15 cellular contexts compared by ENCODE assay signal in the genomic region with DNA sequence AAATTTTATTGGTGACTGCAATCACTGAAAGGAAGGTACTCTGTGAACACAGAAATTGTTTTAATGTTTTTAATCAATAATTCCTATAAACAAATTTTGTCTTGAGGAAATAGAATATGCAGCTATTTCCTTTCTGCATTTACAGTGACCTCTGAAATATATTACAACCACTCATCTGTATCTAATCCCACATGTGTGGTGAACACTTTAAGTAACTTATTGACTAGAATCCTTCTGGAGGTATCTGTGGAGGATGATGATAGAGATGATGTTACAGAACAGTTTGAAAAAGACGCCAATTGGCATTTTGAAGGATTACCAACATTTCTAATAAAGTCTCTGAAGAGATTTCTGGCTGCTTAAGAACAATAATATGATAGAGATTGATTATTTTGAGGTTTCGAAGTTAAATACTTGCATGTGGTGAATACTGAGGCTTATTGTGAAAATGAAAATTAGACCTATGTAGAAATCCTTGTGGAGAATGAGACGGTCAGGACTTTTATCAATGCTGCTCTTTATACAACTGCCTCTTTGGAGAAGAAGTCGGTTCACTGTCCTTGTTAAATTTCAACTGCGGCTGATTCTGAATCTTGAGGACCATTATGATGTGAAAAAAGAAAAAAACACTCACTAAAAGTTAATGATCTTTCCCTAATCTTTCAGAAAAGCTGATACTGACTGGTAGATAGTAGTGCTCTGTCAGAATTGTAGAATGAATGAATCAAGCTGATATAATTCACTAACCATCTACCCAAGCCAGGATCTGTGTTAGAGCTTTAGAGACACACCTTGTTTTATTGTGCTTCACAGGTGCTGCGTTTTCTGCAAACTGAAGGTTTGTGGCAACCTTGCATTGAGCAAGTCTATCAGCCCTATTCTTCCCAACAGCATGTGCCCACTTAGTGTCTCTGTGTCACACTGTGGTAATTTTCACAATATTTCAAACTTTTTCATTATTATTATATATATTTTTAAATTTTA.
DNase-seq lines count a peak whose midpoint lies in the region; ATAC-seq, FAIRE-seq and TF ChIP-seq lines count a peak whose summit lies in the region.
"Had no signal": no experiment of that assay in that cellular context is flagged by ENCODE, and none has a peak within 500 bp of the region (broad histone marks: within the 10 kb centered on the region; RNA-seq: fewer than 3 reads in every experiment).

No MANE protein-coding gene starts in this region.

- no peaks in the 10 kb centered on the region for H3K27me3 ChIP-seq in HUES48 (ENCODE audit: control insufficient read depth, insufficient read depth, low read length)
- H3K27me3 ChIP-seq: brain microvascular endothelial cell had no signal

- no peaks in the 10 kb centered on the region for H3K36me3 ChIP-seq in HUES48 (ENCODE audit: control insufficient read depth, insufficient read depth, low read length)
- H3K36me3 ChIP-seq: brain microvascular endothelial cell had no signal

- no peak overlapping the region for H3K9ac ChIP-seq in HUES48 (ENCODE audit: low read depth, low read length)

- H3K27ac Mint-ChIP-seq in natural killer cell, result peak overlapping the region; percentile 76 to 91
- no peak overlapping the region for H3K27ac Mint-ChIP-seq in activated CD4-positive, alpha-beta memory T cell treated with anti-CD3 and anti-CD28 coated beads for 36 hours

- no peaks in the 10 kb centered on the region for H3K36me3 Mint-ChIP-seq in natural killer cell
- H3K36me3 Mint-ChIP-seq in activated CD4-positive, alpha-beta memory T cell treated with anti-CD3 and anti-CD28 coated beads for 36 hours, result no peaks in the 10 kb centered on the region

- intact Hi-C loops in natural killer cell (cut with micrococcal nuclease), result loop anchor here (5.0 kb wide), 1 partner anchor 124 kb away; no protein-coding TSS in a partner anchor
- intact Hi-C loops in posterior cingulate gyrus (cut with DNase I), result no loop called here
- intact Hi-C loops in activated CD4-positive, alpha-beta memory T cell treated with anti-CD3 and anti-CD28 coated beads for 36 hours (cut with micrococcal nuclease), result loop anchor here (2.0 kb wide), 1 partner anchor 16 kb away; no protein-coding TSS in a partner anchor

- FAIRE-seq in colon (lab: Jason Lieb, UNC), result peak; percentile 24
- FAIRE-seq: urothelium cell line had no signal

- H3K4me1 Mint-ChIP-seq in natural killer cell, result peaks cover 38% of the 10 kb centered on the region in 2 donors
- H3K4me1 Mint-ChIP-seq in activated CD4-positive, alpha-beta memory T cell treated with anti-CD3 and anti-CD28 coated beads for 36 hours (ENCODE audit: low read depth), result peaks cover 22% of the 10 kb centered on the region

- no peak for TF ChIP-seq CTCF in natural killer cell (IDR thresholded peaks at IDR 0.05)

- POLR2A ChIA-PET in activated CD4-positive, alpha-beta memory T cell treated with anti-CD3 and anti-CD28 coated beads for 36 hours (lab: Charles Lee), result no interaction called here

- ATAC-seq in natural killer cell, result no peak
- ATAC-seq: effector memory CD8-positive, alpha-beta T cell; left cardiac atrium had no signal

- CTCF ChIA-PET in activated CD4-positive, alpha-beta memory T cell treated with anti-CD3 and anti-CD28 coated beads for 36 hours (lab: Charles Lee), result interaction anchor here (1.4 kb wide), 1 partner anchor 37 kb away, joined by 3 read pairs; no protein-coding TSS in a partner anchor

- in situ Hi-C loops in ACHN (cut with HindIII; ENCODE audit: low pct_ligation_motif_present, low pct_unique_long_range_greater_than_20kb, low sequenced_read_pairs), result no loop called here

- no peaks in the 10 kb centered on the region for H3K9me3 Mint-ChIP-seq in natural killer cell
- no peaks in the 10 kb centered on the region for H3K9me3 Mint-ChIP-seq in activated CD4-positive, alpha-beta memory T cell treated with anti-CD3 and anti-CD28 coated beads for 36 hours
- H3K9me3 Mint-ChIP-seq: effector memory CD8-positive, alpha-beta T cell had no signal

- H3K9me3 ChIP-seq in HUES48 (ENCODE audit: control insufficient read depth, insufficient read depth, low read length), result no peaks in the 10 kb centered on the region

- H3K27me3 Mint-ChIP-seq in natural killer cell (ENCODE audit: low read depth in 2 of 2), result no peaks in the 10 kb centered on the region
- no peaks in the 10 kb centered on the region for H3K27me3 Mint-ChIP-seq in activated CD4-positive, alpha-beta memory T cell treated with anti-CD3 and anti-CD28 coated beads for 36 hours
- H3K27me3 Mint-ChIP-seq: effector memory CD8-positive, alpha-beta T cell had no signal

- peak overlapping the region; percentile 5 for H3K4me3 Mint-ChIP-seq in natural killer cell
- no peak overlapping the region for H3K4me3 Mint-ChIP-seq in activated CD4-positive, alpha-beta memory T cell treated with anti-CD3 and anti-CD28 coated beads for 36 hours

- peak overlapping the region; percentile 94 for H3K27ac ChIP-seq in HUES48 (ENCODE audit: low read depth, low read length)
- H3K27ac ChIP-seq: brain microvascular endothelial cell, PC-9 had no signal

- peak; percentile 47 for DNase-seq in ACHN
- DNase-seq in natural killer cell, result no peak
- DNase-seq in stimulated activated CD4-positive, alpha-beta T cell treated with anti-CD3 and anti-CD28 coated beads, Interleukin-2, amount 100 ng/mL, for 24 hours, result no peak
- DNase-seq in posterior cingulate gyrus, result no peak
- no peak for DNase-seq in activated CD4-positive, alpha-beta memory T cell treated with anti-CD3 and anti-CD28 coated beads for 36 hours
- no peak for DNase-seq in iPS-NIHi11 (ENCODE audit: low spot score)
- DNase-seq: activated CD4-positive, alpha-beta T cell treated with anti-CD3 and anti-CD28 coated beads, Interleukin-2, amount 50 U/mL, for 1 hour; activated gamma-delta T cell; brain microvascular endothelial cell; effector memory CD8-positive, alpha-beta T cell; left cardiac atrium; PC-9 had no signal

- no peak overlapping the region; the same call in 1 of the 2 replicates for H3K4me3 ChIP-seq in HUES48 (ENCODE audit: low read depth, low read length)
- H3K4me3 ChIP-seq: PC-9 had no signal

- peaks cover 36% of the 10 kb centered on the region for H3K4me1 ChIP-seq in HUES48 (ENCODE audit: control insufficient read depth, insufficient read depth, low read length)
